8 cellular contexts compared by ENCODE assay signal in the genomic region with DNA sequence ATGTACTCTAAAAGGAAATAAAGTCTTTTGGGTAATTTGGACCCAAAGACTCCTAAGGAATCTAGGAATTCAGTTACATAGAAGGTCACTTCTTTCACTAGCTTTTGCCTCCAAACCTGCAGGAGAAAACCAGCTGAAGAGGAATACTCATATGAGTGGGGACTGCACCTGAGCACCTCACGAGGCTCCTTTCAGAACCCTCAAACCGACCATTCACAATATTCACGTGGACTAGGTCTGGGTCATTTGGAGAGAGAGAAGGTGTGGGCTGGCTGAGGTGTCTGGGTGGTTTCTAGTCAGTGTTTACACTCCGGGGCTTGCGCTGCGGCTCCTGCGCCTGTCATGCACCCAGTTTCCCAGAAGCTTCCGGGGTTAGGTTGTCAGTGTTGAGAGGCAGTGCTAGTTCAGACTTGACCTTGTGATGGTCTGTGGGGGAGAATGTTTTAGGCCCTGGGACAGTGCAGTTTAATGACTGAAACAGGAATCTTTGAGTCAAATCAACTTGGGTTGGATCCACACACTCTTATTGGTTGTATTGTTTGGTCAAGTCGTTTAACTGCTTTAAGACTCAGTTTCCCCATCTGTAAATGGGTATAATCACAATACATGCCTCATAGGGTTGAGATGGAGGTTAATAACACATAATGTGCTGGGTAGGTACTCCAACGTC.
DNase-seq lines count a peak whose midpoint lies in the region; ATAC-seq and TF ChIP-seq lines count a peak whose summit lies in the region.

No MANE protein-coding gene starts in this region.

- in situ Hi-C loops in transverse colon (cut with MboI; ENCODE audit: low pct_ligation_motif_present in 1 of 4, low pct_unique_long_range_greater_than_20kb in 1 of 4, low sequenced_read_pairs in 3 of 4) = loop anchor here in 1 of 4 donors (25.0 kb wide), 1 partner anchor 100 kb away; the partner anchor contains the start of gene RANBP2

- no peaks in the 10 kb centered on the region for H3K36me3 ChIP-seq in hepatocyte (replicated peaks; ENCODE audit: insufficient read depth, low read depth)
- H3K36me3 ChIP-seq in transverse colon = no peaks in the 10 kb centered on the region

- H3K9me3 ChIP-seq in hepatocyte (ENCODE audit: low read depth) (no peaks in the 10 kb centered on the region), transverse colon (no peaks in the 10 kb centered on the region)

- peak; percentile 39 to 54 for DNase-seq in activated CD4-positive, alpha-beta T cell treated with anti-CD3 and anti-CD28 coated beads for 4 hours
- DNase-seq in hepatocyte (ENCODE audit: low spot score) (no peak), transverse colon (peak; percentile 63), GF-D8 (lab: John Stamatoyannopoulos, UW) (no peak), DMS 273 treated with DMSO at 0.1 percent for 48 hours (lab: John Stamatoyannopoulos, UW) (no peak), HCEC 1CT (no peak)

- TF ChIP-seq CTCF in hepatocyte (IDR thresholded peaks at IDR 0.05; ENCODE audit: poor library complexity) = no peak
- no peak for TF ChIP-seq CTCF in transverse colon (IDR thresholded peaks at IDR 0.05)

- peaks cover 6% of the 10 kb centered on the region for H4K20me1 ChIP-seq in hepatocyte (ENCODE audit: insufficient read depth, poor library complexity, severe bottlenecking)

- 78% methylated on average over 10 of the region's 10 CpGs for WGBS in hepatocyte (ENCODE audit: low lambda C conversion rate, missing lambda C conversion rate)
- WGBS in transverse colon (ENCODE audit: low coverage in 1 of 2), 2 donors = 55 to 66% methylated on average over 4 to 10 of the region's 10 CpGs

- H3K9me2 ChIP-seq in hepatocyte (replicated peaks; ENCODE audit: insufficient read depth) = no peaks in the 10 kb centered on the region

- no peak overlapping the region for H2AFZ ChIP-seq in hepatocyte

- no peaks in the 10 kb centered on the region for H3K27me3 ChIP-seq in hepatocyte
- no peaks in the 10 kb centered on the region for H3K27me3 ChIP-seq in transverse colon

- H3K27ac ChIP-seq in hepatocyte (peak overlapping the region; percentile 29), transverse colon (peak overlapping the region; percentile 38 to 62 (median 52))

- peak overlapping the region; percentile 26 for H3K4me2 ChIP-seq in hepatocyte

- H3K4me3 ChIP-seq in hepatocyte (no peak overlapping the region), transverse colon (no peak overlapping the region)

- intact Hi-C loops in transverse colon (cut with DNase I; ENCODE audit: low total_unique reads) = no loop called here

- H3K4me1 ChIP-seq in hepatocyte (ENCODE audit: insufficient read depth) (peaks cover 47% of the 10 kb centered on the region), transverse colon (peaks cover 22 to 88% (median 47%) of the 10 kb centered on the region in 4 donors)

- ATAC-seq in GM18861 (IDR thresholded peaks at IDR 0.05; ENCODE audit: unreplicated experiment) = peak; percentile 71
- peak; percentile 77 for ATAC-seq in HG02938 (IDR thresholded peaks at IDR 0.05; ENCODE audit: unreplicated experiment)

- no peak for TF ChIP-seq EP300 in transverse colon (IDR thresholded peaks at IDR 0.05; ENCODE audit: low read depth)

- H3K79me2 ChIP-seq in hepatocyte = peaks cover 86% of the 10 kb centered on the region

- TF ChIP-seq POLR2A in transverse colon (IDR thresholded peaks at IDR 0.05) = no peak

Comparison
In these comparisons a context has a peak if more than half of its experiments do, and no peak if none do; other contexts are left out.
1. DNase-seq: peak in activated CD4-positive, alpha-beta T cell treated with anti-CD3 and anti-CD28 coated beads for 4 hours (2 of 2) and transverse colon (single experiment); none in hepatocyte (single experiment), GF-D8 (single experiment), DMS 273 treated with DMSO at 0.1 percent for 48 hours (single experiment) and HCEC 1CT (single experiment).